ENCODE assay signal across 9 cellular contexts in genomic region chr12:52865090-52865944, GRCh38. TPM values are rescaled to one million over a fixed set of nuclear protein-coding genes. Genes with fewer than 3 reads are reported as not detected.
A peak's percentile ranks its signal among the peaks of the same experiment; 100 is the strongest.
DNase-seq lines count a peak whose midpoint lies in the region; ATAC-seq, FAIRE-seq and TF ChIP-seq lines count a peak whose summit lies in the region.
"Had no signal": no experiment of that assay in that cellular context is flagged by ENCODE, and none has a peak within 500 bp of the region (broad histone marks: within the 10 kb centered on the region; RNA-seq: fewer than 3 reads in every experiment).

No MANE protein-coding gene starts in this region.

- 0 out of 2 replicates have a peak overlapping the region, but pooled peaks have one; percentile 65 for H2BK15ac ChIP-seq in H1 (ENCODE audit: low read length)

- no peak overlapping the region for H3K4ac ChIP-seq in H1 (replicated peaks; ENCODE audit: insufficient read length, low read depth, low read length)

- CTCF ChIA-PET in RWPE1 (lab: Yijun Ruan, JAX) (interaction anchor here (0.6 to 2.2 kb wide), 15 partner anchors 9 to 722 kb away, joined by 3 to 7 read pairs (median 4); no protein-coding TSS in a partner anchor), H1 (lab: Charles Lee; ENCODE audit: partially characterized antibody) (interaction anchor here (0.6 to 22.2 kb wide), 78 partner anchors 8 to 839 kb away, joined by 3 to 502 read pairs (median 4); partner anchors contain the start of genes KRT3, KRT6C, KRT72 and KRT74)

- H3K27me3 ChIP-seq in H1 (replicated peaks in 1 of 4; ENCODE audit: control insufficient read depth in 3 of 4, extremely low read depth in 1 of 4, insufficient read depth in 3 of 4, low read length in 3 of 4) (no peaks in the 10 kb centered on the region; a peak in 1 of 7 replicates), vagina (no peaks in the 10 kb centered on the region)

- H3K4me3 Mint-ChIP-seq in mesothelial cell of epicardium: no peak overlapping the region

- H3K4me3 ChIP-seq in H1 (ENCODE audit: extremely low read depth in 1 of 4, insufficient read depth in 2 of 4, low read depth in 3 of 4, low read length in 4 of 4) (no peak overlapping the region), vagina (no peak overlapping the region)

- intact Hi-C loops in vagina (cut with DNase I): no loop called here

- H2AFZ ChIP-seq in H1 (ENCODE audit: low read length): 0 out of 2 replicates have a peak overlapping the region, but pooled peaks have one; percentile 73

- no peaks in the 10 kb centered on the region for H3K27me3 Mint-ChIP-seq in mesothelial cell of epicardium (ENCODE audit: low read depth)

- no peak overlapping the region for H4K5ac ChIP-seq in H1 (ENCODE audit: insufficient read length, low read depth, low read length)

- peak; percentile 94 for DNase-seq in ELF-1 (ENCODE audit: low read depth, low spot score)
- peak; percentile 57 for DNase-seq in LHCN-M2 (ENCODE audit: low read depth)
- peak; percentile 82 for DNase-seq in RWPE1 (ENCODE audit: low spot score)
- peak in 1 of 2 experiments; percentile 95 for DNase-seq in H1 (ENCODE audit: low read depth in 1 of 2, low spot score in 2 of 2)
- DNase-seq in mesothelial cell of epicardium (ENCODE audit: low spot score in 2 of 2, unreplicated experiment in 2 of 2): peak; percentile 51 to 84
- DNase-seq in vagina (ENCODE audit: extremely low spot score in 2 of 2): peak in 1 of 2 donors; percentile 88

- WGBS in H1 (ENCODE audit: extremely low coverage in 1 of 2, insufficient coverage in 1 of 2, insufficient read length in 1 of 2, insufficient replicate concordance in 2 of 2, low coverage in 1 of 2, low lambda C conversion rate in 2 of 2, missing lambda C conversion rate in 1 of 2), 2 experiments: 45% methylated on average over 10 of the region's 10 CpGs; no CpG with 5 or more reads in 1 of the 2 experiments

- H3K23me2 ChIP-seq in H1 (ENCODE audit: low read depth, low read length): no peaks in the 10 kb centered on the region

- H3K27ac ChIP-seq in RWPE1 (peak overlapping the region; percentile 100), H1 (ENCODE audit: low read depth, low read length) (no peak overlapping the region), vagina (peak overlapping the region; percentile 70)

- no peak overlapping the region for H3K4me2 ChIP-seq in H1 (ENCODE audit: insufficient read depth in 1 of 2, low read depth in 2 of 2, low read length in 2 of 2)

- H3K18ac ChIP-seq in H1 (ENCODE audit: extremely low read depth, low read length): no peak overlapping the region; the same call in 1 of the 2 replicates

- H3K9me3 Mint-ChIP-seq in mesothelial cell of epicardium: no peaks in the 10 kb centered on the region

- H3K36me3 ChIP-seq in H1 (ENCODE audit: control insufficient read depth in 2 of 4, insufficient read depth in 4 of 4, low read length in 3 of 4) (no peaks in the 10 kb centered on the region), vagina (no peaks in the 10 kb centered on the region)

- no peak overlapping the region for H3K9ac ChIP-seq in H1 (replicated peaks in 1 of 4; ENCODE audit: extremely low read depth in 1 of 4, low read depth in 3 of 4, low read length in 3 of 4)

- no peak overlapping the region for H3K23ac ChIP-seq in H1 (ENCODE audit: insufficient read length)

- no peak overlapping the region for H2BK5ac ChIP-seq in H1 (ENCODE audit: low read depth, low read length)

- H3K56ac ChIP-seq in H1 (replicated peaks; ENCODE audit: insufficient read length, low read depth, low read length): no peak overlapping the region

- peaks cover 12% of the 10 kb centered on the region for H3K4me1 Mint-ChIP-seq in mesothelial cell of epicardium

- H3K4me1 ChIP-seq in H1 (replicated peaks in 1 of 4; ENCODE audit: control insufficient read depth in 3 of 4, insufficient read depth in 4 of 4, low read length in 3 of 4) (no peaks in the 10 kb centered on the region; a peak in 1 of 7 replicates), vagina (peaks cover 25% of the 10 kb centered on the region)

- no peak overlapping the region for H3K14ac ChIP-seq in H1 (ENCODE audit: insufficient read length)

- TF ChIP-seq CTCF in RWPE1 (conservative IDR thresholded peaks at IDR 0.05; ENCODE audit: low read depth): peak; percentile 74
- TF ChIP-seq CTCF in H1 (IDR thresholded peaks at IDR 0.05; ENCODE audit: control extremely low read depth in 1 of 3, insufficient read depth in 1 of 3, low read depth in 1 of 3, low read length in 3 of 3): peak; percentile 84 to 95 (median 94)
- TF ChIP-seq CTCF in mesothelial cell of epicardium (IDR thresholded peaks at IDR 0.05; ENCODE audit: unreplicated experiment): peak; percentile 90
- TF ChIP-seq CTCF in vagina (IDR thresholded peaks at IDR 0.05): peak; percentile 6 to 62 (median 60)

- no peak overlapping the region for H2BK120ac ChIP-seq in H1 (replicated peaks; ENCODE audit: low read depth, low read length)

- H4K20me1 ChIP-seq in H1 (replicated peaks in 1 of 2; ENCODE audit: control insufficient read depth in 1 of 2, insufficient read depth in 2 of 2, low read length in 2 of 2): peaks cover 0 to 1% of the 10 kb centered on the region in 2 experiments

- no peak overlapping the region for H2AK5ac ChIP-seq in H1 (ENCODE audit: low read depth, low read length)

- no peak overlapping the region for H2BK12ac ChIP-seq in H1 (ENCODE audit: low read depth, low read length)

- FAIRE-seq in H1 (lab: Jason Lieb, UNC): peak; percentile 65

- ATAC-seq in GM19397 (IDR thresholded peaks at IDR 0.05; ENCODE audit: unreplicated experiment): no peak
- ATAC-seq in HG03095 (IDR thresholded peaks at IDR 0.05; ENCODE audit: unreplicated experiment): no peak

- peak overlapping the region; percentile 60 for H3K27ac Mint-ChIP-seq in mesothelial cell of epicardium

- POLR2A ChIA-PET in RWPE1 (lab: Yijun Ruan, JAX; ENCODE audit: low non-redundant PET): no interaction called here
- POLR2A ChIA-PET in H1 (lab: Charles Lee; ENCODE audit: partially characterized antibody): interaction anchor here (0.7 to 1.2 kb wide), 3 partner anchors 32 to 141 kb away, joined by 3 to 4 read pairs (median 3); partner anchors contain the start of gene EIF4B

- no peaks in the 10 kb centered on the region for H3K79me1 ChIP-seq in H1 (ENCODE audit: low read depth, low read length)

- no peak for TF ChIP-seq POLR2A in H1 (IDR thresholded peaks at IDR 0.05; ENCODE audit: control extremely low read depth in 1 of 2, low read depth in 2 of 2, low read length in 2 of 2)
- no peak for TF ChIP-seq POLR2A in vagina (IDR thresholded peaks at IDR 0.05)

- no peak overlapping the region for H2BK20ac ChIP-seq in H1 (ENCODE audit: low read length)

- H3K9me3 ChIP-seq in H1 (ENCODE audit: insufficient read depth in 2 of 2, low read depth in 1 of 2, low read length in 1 of 2) (no peaks in the 10 kb centered on the region), vagina (no peaks in the 10 kb centered on the region)

- no peak overlapping the region for H4K8ac ChIP-seq in H1 (ENCODE audit: extremely low read depth, insufficient read depth, low read length)

- H3K36me3 Mint-ChIP-seq in mesothelial cell of epicardium: no peaks in the 10 kb centered on the region

- no peak overlapping the region for H4K91ac ChIP-seq in H1 (replicated peaks; ENCODE audit: insufficient read length, low read length)

- H3K79me2 ChIP-seq in H1 (ENCODE audit: control insufficient read depth in 1 of 2, insufficient read depth in 2 of 2, low read length in 2 of 2): no peaks in the 10 kb centered on the region

- TF ChIP-seq RAD21 in H1 (IDR thresholded peaks at IDR 0.05 in 1 of 2, conservative IDR thresholded peaks at IDR 0.05 in 1 of 2; ENCODE audit: low read depth in 2 of 2, low read length in 2 of 2): peak; percentile 91 to 92

- no peak for TF ChIP-seq EP300 in H1 (IDR thresholded peaks at IDR 0.05; ENCODE audit: borderline replicate concordance in 1 of 2, low read depth in 2 of 2, low read length in 2 of 2)

RNA-seq across cellular contexts. Expression of gene KRT78, which starts 16.5 kb away (rescaled TPM):
- total RNA-seq in LHCN-M2 (2014; rRNA removed) (not detected in 2 replicates), mesothelial cell of epicardium (not detected in 3 replicates), vagina (89.1 TPM)
- not detected for polyA plus RNA-seq in LHCN-M2 (2012)
- not detected in 2 replicates for total RNA-seq in H1 (2021; fragmentation: NEBNext Ultra II Directional; extraction: Animal tissue kit (Norgen Biotek cat#: 25700))
- polyA plus RNA-seq in H1 (2011; rRNA removed): not detected in 2 replicates
- not detected for polyA plus RNA-seq in H1 (2011; cell fraction: cytosol; rRNA removed)
- not detected for polyA plus RNA-seq in H1 (2011; cell fraction: nucleus; rRNA removed)
- polyA plus RNA-seq in H1 (2012, experiment 1 of 2): not detected in 4 replicates
- not detected for polyA plus RNA-seq in H1 (2012, experiment 2 of 2)
- not detected for polyA plus RNA-seq in H1 (2013, experiment 1 of 2)
- not detected for polyA plus RNA-seq in H1 (2013, experiment 2 of 2)
- polyA minus RNA-seq in H1 (2011; rRNA and poly(A)+ RNA removed): not detected in 2 replicates
- not detected for polyA minus RNA-seq in H1 (2011; cell fraction: cytosol; rRNA and poly(A)+ RNA removed)
- not detected for polyA minus RNA-seq in H1 (2011; cell fraction: nucleus; rRNA and poly(A)+ RNA removed)
- total RNA-seq: activated CD8-positive, alpha-beta memory T cell treated with anti-CD3 and anti-CD28 coated beads for 36 hours had no signal

RNA-seq across cellular contexts. Expression of gene KRT79, which starts 31.2 kb away (rescaled TPM):
- total RNA-seq in LHCN-M2 (2014; rRNA removed) (not detected in 2 replicates), mesothelial cell of epicardium (not detected in 3 replicates), vagina (1.7 TPM)
- polyA plus RNA-seq in LHCN-M2 (2012): not detected
- total RNA-seq in H1 (2021; fragmentation: NEBNext Ultra II Directional; extraction: Animal tissue kit (Norgen Biotek cat#: 25700)): not detected in 2 replicates
- not detected in 2 replicates for polyA plus RNA-seq in H1 (2011; rRNA removed)
- polyA plus RNA-seq in H1 (2011; cell fraction: cytosol; rRNA removed): not detected
- polyA plus RNA-seq in H1 (2011; cell fraction: nucleus; rRNA removed): not detected
- polyA plus RNA-seq in H1 (2012, experiment 1 of 2): not detected in 4 replicates
- polyA plus RNA-seq in H1 (2012, experiment 2 of 2): not detected
- polyA plus RNA-seq in H1 (2013, experiment 1 of 2): not detected
- polyA plus RNA-seq in H1 (2013, experiment 2 of 2): not detected
- not detected in 2 replicates for polyA minus RNA-seq in H1 (2011; rRNA and poly(A)+ RNA removed)
- not detected for polyA minus RNA-seq in H1 (2011; cell fraction: cytosol; rRNA and poly(A)+ RNA removed)
- not detected for polyA minus RNA-seq in H1 (2011; cell fraction: nucleus; rRNA and poly(A)+ RNA removed)

RNA-seq across cellular contexts. Expression of gene KRT8, which starts 39.6 kb away (rescaled TPM):
- total RNA-seq in LHCN-M2 (2014; rRNA removed) (0.83 TPM in 1 of 2 replicates, not detected in the other), mesothelial cell of epicardium (1,131 to 1,194 TPM (median 1,142 TPM) in 3 replicates), vagina (22.8 TPM)
- 0.45 TPM for polyA plus RNA-seq in LHCN-M2 (2012)
- total RNA-seq in H1 (2021; fragmentation: NEBNext Ultra II Directional; extraction: Animal tissue kit (Norgen Biotek cat#: 25700)): 283 and 290 TPM in 2 replicates
- polyA plus RNA-seq in H1 (2011; rRNA removed): 280 and 311 TPM in 2 replicates
- polyA plus RNA-seq in H1 (2011; cell fraction: cytosol; rRNA removed): 279 TPM
- polyA plus RNA-seq in H1 (2011; cell fraction: nucleus; rRNA removed): 247 TPM
- 299 to 366 TPM (median 352 TPM) in 4 replicates for polyA plus RNA-seq in H1 (2012, experiment 1 of 2)
- polyA plus RNA-seq in H1 (2012, experiment 2 of 2): 463 TPM
- polyA plus RNA-seq in H1 (2013, experiment 1 of 2): 311 TPM
- polyA plus RNA-seq in H1 (2013, experiment 2 of 2): 291 TPM
- polyA minus RNA-seq in H1 (2011; rRNA and poly(A)+ RNA removed): 235 and 239 TPM in 2 replicates
- 185 TPM for polyA minus RNA-seq in H1 (2011; cell fraction: cytosol; rRNA and poly(A)+ RNA removed)
- polyA minus RNA-seq in H1 (2011; cell fraction: nucleus; rRNA and poly(A)+ RNA removed): 128 TPM
- total RNA-seq: activated CD8-positive, alpha-beta memory T cell treated with anti-CD3 and anti-CD28 coated beads for 36 hours had no signal

RNA-seq across cellular contexts. Expression of gene KRT4, which starts 51.4 kb away (rescaled TPM):
- total RNA-seq in LHCN-M2 (2014; rRNA removed) (not detected in 2 replicates), mesothelial cell of epicardium (1.00 to 1.4 TPM (median 1.3 TPM) in 3 replicates), vagina (354 TPM)
- not detected for polyA plus RNA-seq in LHCN-M2 (2012)
- not detected in 2 replicates for total RNA-seq in H1 (2021; fragmentation: NEBNext Ultra II Directional; extraction: Animal tissue kit (Norgen Biotek cat#: 25700))
- 0.06 TPM in 1 of 2 replicates, not detected in the other for polyA plus RNA-seq in H1 (2011; rRNA removed)
- polyA plus RNA-seq in H1 (2011; cell fraction: cytosol; rRNA removed): not detected
- polyA plus RNA-seq in H1 (2011; cell fraction: nucleus; rRNA removed): not detected
- polyA plus RNA-seq in H1 (2012, experiment 1 of 2): not detected in 4 replicates
- polyA plus RNA-seq in H1 (2012, experiment 2 of 2): not detected
- 0.02 TPM for polyA plus RNA-seq in H1 (2013, experiment 1 of 2)
- polyA plus RNA-seq in H1 (2013, experiment 2 of 2): not detected
- not detected in 2 replicates for polyA minus RNA-seq in H1 (2011; rRNA and poly(A)+ RNA removed)
- not detected for polyA minus RNA-seq in H1 (2011; cell fraction: cytosol; rRNA and poly(A)+ RNA removed)
- polyA minus RNA-seq in H1 (2011; cell fraction: nucleus; rRNA and poly(A)+ RNA removed): not detected
- total RNA-seq: activated CD8-positive, alpha-beta memory T cell treated with anti-CD3 and anti-CD28 coated beads for 36 hours had no signal

Comparison
In these comparisons a context has a peak if more than half of its experiments do, and no peak if none do; other contexts are left out.
1. RNA of gene KRT78, which starts 16.5 kb away (total RNA-seq): 89.1 TPM in vagina (single experiment); not detected in mesothelial cell of epicardium, not detected in LHCN-M2 and not detected in H1; every median in the first group is over 10 times any median in the second.
2. RNA of gene KRT8, which starts 39.6 kb away (total RNA-seq): 1,131 to 1,194 TPM in mesothelial cell of epicardium, 283 to 290 TPM in H1 and 22.8 TPM in vagina (single experiment); 0.83 TPM in LHCN-M2; every median in the first group is over 10 times any median in the second.
3. Peak in every context shown above with its lines, with median percentiles within 50 percentile points of each other: CTCF ChIP-seq.